ENCODE assay signal across 1 cellular context in genomic region chr13:27915301-27916207, GRCh38.
TF ChIP-seq lines count a peak whose summit lies in the region.

No MANE protein-coding gene starts in this region.

TF ChIP-seq in GM23338, 12 proteins besides CTCF, POLR2A, EP300 and RAD21 (continued from another document):
- TF ChIP-seq, protein P1, sequence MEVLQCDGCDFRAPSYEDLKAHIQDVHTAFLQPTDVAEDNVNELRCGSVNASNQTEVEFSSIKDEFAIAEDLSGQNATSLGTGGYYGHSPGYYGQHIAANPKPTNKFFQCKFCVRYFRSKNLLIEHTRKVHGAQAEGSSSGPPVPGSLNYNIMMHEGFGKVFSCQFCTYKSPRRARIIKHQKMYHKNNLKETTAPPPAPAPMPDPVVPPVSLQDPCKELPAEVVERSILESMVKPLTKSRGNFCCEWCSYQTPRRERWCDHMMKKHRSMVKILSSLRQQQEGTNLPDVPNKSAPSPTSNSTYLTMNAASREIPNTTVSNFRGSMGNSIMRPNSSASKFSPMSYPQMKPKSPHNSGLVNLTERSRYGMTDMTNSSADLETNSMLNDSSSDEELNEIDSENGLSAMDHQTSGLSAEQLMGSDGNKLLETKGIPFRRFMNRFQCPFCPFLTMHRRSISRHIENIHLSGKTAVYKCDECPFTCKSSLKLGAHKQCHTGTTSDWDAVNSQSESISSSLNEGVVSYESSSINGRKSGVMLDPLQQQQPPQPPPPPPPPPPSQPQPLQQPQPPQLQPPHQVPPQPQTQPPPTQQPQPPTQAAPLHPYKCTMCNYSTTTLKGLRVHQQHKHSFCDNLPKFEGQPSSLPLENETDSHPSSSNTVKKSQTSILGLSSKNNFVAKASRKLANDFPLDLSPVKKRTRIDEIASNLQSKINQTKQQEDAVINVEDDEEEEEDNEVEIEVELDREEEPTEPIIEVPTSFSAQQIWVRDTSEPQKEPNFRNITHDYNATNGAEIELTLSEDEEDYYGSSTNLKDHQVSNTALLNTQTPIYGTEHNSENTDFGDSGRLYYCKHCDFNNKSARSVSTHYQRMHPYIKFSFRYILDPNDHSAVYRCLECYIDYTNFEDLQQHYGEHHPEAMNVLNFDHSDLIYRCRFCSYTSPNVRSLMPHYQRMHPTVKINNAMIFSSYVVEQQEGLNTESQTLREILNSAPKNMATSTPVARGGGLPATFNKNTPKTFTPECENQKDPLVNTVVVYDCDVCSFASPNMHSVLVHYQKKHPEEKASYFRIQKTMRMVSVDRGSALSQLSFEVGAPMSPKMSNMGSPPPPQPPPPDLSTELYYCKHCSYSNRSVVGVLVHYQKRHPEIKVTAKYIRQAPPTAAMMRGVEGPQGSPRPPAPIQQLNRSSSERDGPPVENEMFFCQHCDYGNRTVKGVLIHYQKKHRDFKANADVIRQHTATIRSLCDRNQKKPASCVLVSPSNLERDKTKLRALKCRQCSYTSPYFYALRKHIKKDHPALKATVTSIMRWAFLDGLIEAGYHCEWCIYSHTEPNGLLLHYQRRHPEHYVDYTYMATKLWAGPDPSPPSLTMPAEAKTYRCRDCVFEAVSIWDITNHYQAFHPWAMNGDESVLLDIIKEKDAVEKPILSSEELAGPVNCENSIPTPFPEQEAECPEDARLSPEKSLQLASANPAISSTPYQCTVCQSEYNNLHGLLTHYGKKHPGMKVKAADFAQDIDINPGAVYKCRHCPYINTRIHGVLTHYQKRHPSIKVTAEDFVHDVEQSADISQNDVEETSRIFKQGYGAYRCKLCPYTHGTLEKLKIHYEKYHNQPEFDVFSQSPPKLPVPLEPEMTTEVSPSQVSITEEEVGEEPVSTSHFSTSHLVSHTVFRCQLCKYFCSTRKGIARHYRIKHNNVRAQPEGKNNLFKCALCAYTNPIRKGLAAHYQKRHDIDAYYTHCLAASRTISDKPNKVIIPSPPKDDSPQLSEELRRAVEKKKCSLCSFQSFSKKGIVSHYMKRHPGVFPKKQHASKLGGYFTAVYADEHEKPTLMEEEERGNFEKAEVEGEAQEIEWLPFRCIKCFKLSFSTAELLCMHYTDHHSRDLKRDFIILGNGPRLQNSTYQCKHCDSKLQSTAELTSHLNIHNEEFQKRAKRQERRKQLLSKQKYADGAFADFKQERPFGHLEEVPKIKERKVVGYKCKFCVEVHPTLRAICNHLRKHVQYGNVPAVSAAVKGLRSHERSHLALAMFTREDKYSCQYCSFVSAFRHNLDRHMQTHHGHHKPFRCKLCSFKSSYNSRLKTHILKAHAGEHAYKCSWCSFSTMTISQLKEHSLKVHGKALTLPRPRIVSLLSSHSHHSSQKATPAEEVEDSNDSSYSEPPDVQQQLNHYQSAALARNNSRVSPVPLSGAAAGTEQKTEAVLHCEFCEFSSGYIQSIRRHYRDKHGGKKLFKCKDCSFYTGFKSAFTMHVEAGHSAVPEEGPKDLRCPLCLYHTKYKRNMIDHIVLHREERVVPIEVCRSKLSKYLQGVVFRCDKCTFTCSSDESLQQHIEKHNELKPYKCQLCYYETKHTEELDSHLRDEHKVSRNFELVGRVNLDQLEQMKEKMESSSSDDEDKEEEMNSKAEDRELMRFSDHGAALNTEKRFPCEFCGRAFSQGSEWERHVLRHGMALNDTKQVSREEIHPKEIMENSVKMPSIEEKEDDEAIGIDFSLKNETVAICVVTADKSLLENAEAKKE (CRISPR knock-in tag; IDR thresholded peaks at IDR 0.05) = no peak
- TF ChIP-seq STAT1 (IDR thresholded peaks at IDR 0.05; ENCODE audit: unreplicated experiment) = no peak
- TF ChIP-seq, protein P2, sequence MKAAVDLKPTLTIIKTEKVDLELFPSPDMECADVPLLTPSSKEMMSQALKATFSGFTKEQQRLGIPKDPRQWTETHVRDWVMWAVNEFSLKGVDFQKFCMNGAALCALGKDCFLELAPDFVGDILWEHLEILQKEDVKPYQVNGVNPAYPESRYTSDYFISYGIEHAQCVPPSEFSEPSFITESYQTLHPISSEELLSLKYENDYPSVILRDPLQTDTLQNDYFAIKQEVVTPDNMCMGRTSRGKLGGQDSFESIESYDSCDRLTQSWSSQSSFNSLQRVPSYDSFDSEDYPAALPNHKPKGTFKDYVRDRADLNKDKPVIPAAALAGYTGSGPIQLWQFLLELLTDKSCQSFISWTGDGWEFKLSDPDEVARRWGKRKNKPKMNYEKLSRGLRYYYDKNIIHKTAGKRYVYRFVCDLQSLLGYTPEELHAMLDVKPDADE (IDR thresholded peaks at IDR 0.05) = no peak
- TF ChIP-seq JUNB (IDR thresholded peaks at IDR 0.05; ENCODE audit: unreplicated experiment) = no peak
- no peak for TF ChIP-seq NANOG (IDR thresholded peaks at IDR 0.05; ENCODE audit: borderline replicate concordance)
- TF ChIP-seq ZNF114 (CRISPR knock-in tag; IDR thresholded peaks at IDR 0.05) = no peak
- no peak for TF ChIP-seq REST (IDR thresholded peaks at IDR 0.05; ENCODE audit: unreplicated experiment)
- no peak for TF ChIP-seq EZH2 (IDR thresholded peaks at IDR 0.05; ENCODE audit: low read depth, unreplicated experiment)
- no peak for TF ChIP-seq ZNF331 (CRISPR knock-in tag; IDR thresholded peaks at IDR 0.05; ENCODE audit: low read depth)
